Comparison of ENCODE assay signal across 8 cellular contexts in the genomic region with DNA sequence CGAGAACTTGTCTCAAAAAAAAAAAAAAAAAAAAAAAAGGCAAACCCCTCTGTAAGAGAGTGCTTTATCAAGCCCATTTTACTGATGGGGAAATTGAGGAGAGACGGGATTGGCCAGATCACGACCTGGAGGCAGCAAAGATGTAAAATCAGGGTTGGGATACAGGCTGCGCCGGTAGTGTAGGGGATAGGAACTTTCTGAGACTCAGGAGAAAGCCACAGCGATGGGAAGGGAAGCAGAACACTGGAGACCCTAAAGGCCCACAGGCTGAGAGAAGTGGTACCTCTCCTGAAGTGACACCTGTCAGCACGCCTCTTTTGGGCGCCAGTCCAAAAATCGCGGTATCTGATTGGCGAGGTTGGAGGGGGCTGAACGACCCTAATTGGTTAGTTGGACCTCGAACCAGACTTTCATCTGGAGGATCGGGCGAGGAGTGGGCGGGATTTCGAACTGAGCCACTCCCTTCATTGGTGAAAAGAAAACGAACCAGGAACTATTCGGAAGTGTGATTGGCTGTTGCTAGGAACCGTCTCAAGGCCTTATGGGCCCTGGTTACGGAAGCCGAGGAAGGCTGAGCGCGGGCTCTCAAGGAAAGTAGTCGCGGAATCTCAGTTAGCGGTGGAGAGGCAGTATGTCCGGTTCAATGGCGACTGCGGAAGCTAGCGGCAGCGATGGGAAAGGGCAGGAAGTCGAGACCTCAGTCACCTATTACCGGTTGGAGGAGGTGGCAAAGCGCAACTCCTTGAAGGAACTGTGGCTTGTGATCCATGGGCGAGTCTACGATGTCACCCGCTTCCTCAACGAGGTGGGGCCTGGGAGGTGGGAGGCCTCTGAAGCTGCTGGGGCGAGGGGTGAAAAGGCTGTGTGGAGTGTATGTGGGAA. TPM values are rescaled to one million over a fixed set of nuclear protein-coding genes. Genes with fewer than 3 reads are reported as not detected.
DNase-seq lines count a peak whose midpoint lies in the region; ATAC-seq and TF ChIP-seq lines count a peak whose summit lies in the region.

A gene with protein sequence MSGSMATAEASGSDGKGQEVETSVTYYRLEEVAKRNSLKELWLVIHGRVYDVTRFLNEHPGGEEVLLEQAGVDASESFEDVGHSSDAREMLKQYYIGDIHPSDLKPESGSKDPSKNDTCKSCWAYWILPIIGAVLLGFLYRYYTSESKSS (plus strand): TSS at position 567 of the 882 bp plus-strand sequence. CDS start 65 bp downstream, at position 632.

- H3K4me1 ChIP-seq in esophagus (ENCODE audit: control insufficient read depth in 2 of 2, insufficient read depth in 2 of 2, low read length in 1 of 2): no peaks in the 10 kb centered on the region
- no peaks in the 10 kb centered on the region for H3K4me1 ChIP-seq in mucosa of stomach (ENCODE audit: control insufficient read depth, insufficient read depth, low read length)

- peak; percentile 97 for DNase-seq in DMS153 treated with DMSO at 0.1 percent for 48 hours (lab: John Stamatoyannopoulos, UW; ENCODE audit: unreplicated experiment)
- peak; percentile 97 for DNase-seq in KBM-7
- peak; percentile 94 for DNase-seq in activated T-cell treated with anti-CD3 and anti-CD28 coated beads, Interleukin-2, amount 50 U/mL, for 24 hours
- DNase-seq in stimulated activated CD8-positive, alpha-beta memory T cell treated with anti-CD3 and anti-CD28 coated beads, Interleukin-7, amount 100 ng/mL, for 1 hour (ENCODE audit: low read depth in 2 of 2): peak; percentile 83 to 86

- WGBS in esophagus, 2 donors: 3 to 4% methylated on average over 40 of the region's 40 CpGs

- peaks cover 9% of the 10 kb centered on the region for H3K9me3 Mint-ChIP-seq in activated T-cell treated with anti-CD3 and anti-CD28 coated beads, Interleukin-2, amount 50 U/mL, for 24 hours

- H3K9me3 ChIP-seq in esophagus (ENCODE audit: control insufficient read depth in 2 of 2, insufficient read depth in 1 of 2, low read depth in 1 of 2, low read length in 1 of 2) (peaks cover 0 to 4% of the 10 kb centered on the region in 2 donors), mucosa of stomach (ENCODE audit: control insufficient read depth, low read length) (no peaks in the 10 kb centered on the region)

- H3K4me3 ChIP-seq in esophagus (ENCODE audit: low read depth in 1 of 2, low read length in 2 of 2): peak within 1 kb of the TSS; percentile 89 to 99
- peak within 1 kb of the TSS; percentile 95 for H3K4me3 ChIP-seq in mucosa of stomach (ENCODE audit: low read length)

- H3K27ac ChIP-seq in esophagus (ENCODE audit: low read depth in 2 of 2, low read length in 1 of 2): peak within 1 kb of the TSS; percentile 76 to 97

- in situ Hi-C loops in KBM-7 (cut with MboI; ENCODE audit: low pct_unique_long_range_greater_than_20kb, low sequenced_read_pairs): no loop called here

- H3K4me3 Mint-ChIP-seq in activated T-cell treated with anti-CD3 and anti-CD28 coated beads, Interleukin-2, amount 50 U/mL, for 24 hours: peak within 1 kb of the TSS; percentile 100

- peaks cover 52% of the 10 kb centered on the region for H3K36me3 Mint-ChIP-seq in activated T-cell treated with anti-CD3 and anti-CD28 coated beads, Interleukin-2, amount 50 U/mL, for 24 hours (ENCODE audit: low read depth)

- H3K27me3 ChIP-seq in esophagus (ENCODE audit: control insufficient read depth in 1 of 2, insufficient read depth in 2 of 2, low read length in 2 of 2): no peaks in the 10 kb centered on the region
- no peaks in the 10 kb centered on the region for H3K27me3 ChIP-seq in mucosa of stomach (ENCODE audit: control insufficient read depth, insufficient read depth, low read length)

- peak; percentile 98 for ATAC-seq in GM21717 (IDR thresholded peaks at IDR 0.05; ENCODE audit: unreplicated experiment)

- peaks cover 41% of the 10 kb centered on the region for H3K4me1 Mint-ChIP-seq in activated T-cell treated with anti-CD3 and anti-CD28 coated beads, Interleukin-2, amount 50 U/mL, for 24 hours (ENCODE audit: low read depth)

- no peaks in the 10 kb centered on the region for H3K27me3 Mint-ChIP-seq in activated T-cell treated with anti-CD3 and anti-CD28 coated beads, Interleukin-2, amount 50 U/mL, for 24 hours

- peak within 1 kb of the TSS; percentile 99 for H3K27ac Mint-ChIP-seq in activated T-cell treated with anti-CD3 and anti-CD28 coated beads, Interleukin-2, amount 50 U/mL, for 24 hours

- peak within 1 kb of the TSS; percentile 93 for H3K9ac ChIP-seq in mucosa of stomach (ENCODE audit: low read length)

- peaks cover 0 to 5% of the 10 kb centered on the region in 2 donors for H3K36me3 ChIP-seq in esophagus (ENCODE audit: control insufficient read depth in 2 of 2, insufficient read depth in 2 of 2, low read length in 1 of 2)
- H3K36me3 ChIP-seq in mucosa of stomach (ENCODE audit: control insufficient read depth, insufficient read depth, low read length): no peaks in the 10 kb centered on the region

TF ChIP-seq in PFSK-1, 5 proteins besides CTCF, POLR2A, EP300 and RAD21:
- TF ChIP-seq, protein P1, sequence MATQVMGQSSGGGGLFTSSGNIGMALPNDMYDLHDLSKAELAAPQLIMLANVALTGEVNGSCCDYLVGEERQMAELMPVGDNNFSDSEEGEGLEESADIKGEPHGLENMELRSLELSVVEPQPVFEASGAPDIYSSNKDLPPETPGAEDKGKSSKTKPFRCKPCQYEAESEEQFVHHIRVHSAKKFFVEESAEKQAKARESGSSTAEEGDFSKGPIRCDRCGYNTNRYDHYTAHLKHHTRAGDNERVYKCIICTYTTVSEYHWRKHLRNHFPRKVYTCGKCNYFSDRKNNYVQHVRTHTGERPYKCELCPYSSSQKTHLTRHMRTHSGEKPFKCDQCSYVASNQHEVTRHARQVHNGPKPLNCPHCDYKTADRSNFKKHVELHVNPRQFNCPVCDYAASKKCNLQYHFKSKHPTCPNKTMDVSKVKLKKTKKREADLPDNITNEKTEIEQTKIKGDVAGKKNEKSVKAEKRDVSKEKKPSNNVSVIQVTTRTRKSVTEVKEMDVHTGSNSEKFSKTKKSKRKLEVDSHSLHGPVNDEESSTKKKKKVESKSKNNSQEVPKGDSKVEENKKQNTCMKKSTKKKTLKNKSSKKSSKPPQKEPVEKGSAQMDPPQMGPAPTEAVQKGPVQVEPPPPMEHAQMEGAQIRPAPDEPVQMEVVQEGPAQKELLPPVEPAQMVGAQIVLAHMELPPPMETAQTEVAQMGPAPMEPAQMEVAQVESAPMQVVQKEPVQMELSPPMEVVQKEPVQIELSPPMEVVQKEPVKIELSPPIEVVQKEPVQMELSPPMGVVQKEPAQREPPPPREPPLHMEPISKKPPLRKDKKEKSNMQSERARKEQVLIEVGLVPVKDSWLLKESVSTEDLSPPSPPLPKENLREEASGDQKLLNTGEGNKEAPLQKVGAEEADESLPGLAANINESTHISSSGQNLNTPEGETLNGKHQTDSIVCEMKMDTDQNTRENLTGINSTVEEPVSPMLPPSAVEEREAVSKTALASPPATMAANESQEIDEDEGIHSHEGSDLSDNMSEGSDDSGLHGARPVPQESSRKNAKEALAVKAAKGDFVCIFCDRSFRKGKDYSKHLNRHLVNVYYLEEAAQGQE (IDR thresholded peaks at IDR 0.05; ENCODE audit: insufficient read depth in 1 of 2, low read depth in 2 of 2, low read length in 2 of 2): no peak
- TF ChIP-seq FOXP2 (optimal IDR thresholded peaks at IDR 0.05; ENCODE audit: borderline replicate concordance, extremely low read depth, extremely low read length, insufficient read depth) (no peak), TAF1 (IDR thresholded peaks at IDR 0.05; ENCODE audit: borderline replicate concordance, insufficient read depth, low read length) (0 out of 2 replicates have a peak, but pooled peaks have one; percentile 26), POLR2AphosphoS5 (IDR thresholded peaks at IDR 0.05; ENCODE audit: low read depth, low read length) (peak; percentile 80; the same call in 1 of the 2 replicates), SIN3A (IDR thresholded peaks at IDR 0.05; ENCODE audit: borderline replicate concordance, insufficient read depth, low read length) (no peak)

RNA-seq across cellular contexts. Expression of the gene that starts here (rescaled TPM):
- 40.0 TPM for polyA plus RNA-seq in PFSK-1 (2012; ENCODE audit: insufficient read length, low read depth)
- 10 to 100 TPM; 41.1 to 64.9 TPM for polyA plus RNA-seq in esophagus

Comparison
In these comparisons a context has a peak if more than half of its experiments do, and no peak if none do; other contexts are left out.
1. Peak in every context shown above with its lines: DNase-seq, ATAC-seq, H3K4me3 ChIP-seq and H3K27ac ChIP-seq.